8 cellular contexts compared by ENCODE assay signal in the genomic region with DNA sequence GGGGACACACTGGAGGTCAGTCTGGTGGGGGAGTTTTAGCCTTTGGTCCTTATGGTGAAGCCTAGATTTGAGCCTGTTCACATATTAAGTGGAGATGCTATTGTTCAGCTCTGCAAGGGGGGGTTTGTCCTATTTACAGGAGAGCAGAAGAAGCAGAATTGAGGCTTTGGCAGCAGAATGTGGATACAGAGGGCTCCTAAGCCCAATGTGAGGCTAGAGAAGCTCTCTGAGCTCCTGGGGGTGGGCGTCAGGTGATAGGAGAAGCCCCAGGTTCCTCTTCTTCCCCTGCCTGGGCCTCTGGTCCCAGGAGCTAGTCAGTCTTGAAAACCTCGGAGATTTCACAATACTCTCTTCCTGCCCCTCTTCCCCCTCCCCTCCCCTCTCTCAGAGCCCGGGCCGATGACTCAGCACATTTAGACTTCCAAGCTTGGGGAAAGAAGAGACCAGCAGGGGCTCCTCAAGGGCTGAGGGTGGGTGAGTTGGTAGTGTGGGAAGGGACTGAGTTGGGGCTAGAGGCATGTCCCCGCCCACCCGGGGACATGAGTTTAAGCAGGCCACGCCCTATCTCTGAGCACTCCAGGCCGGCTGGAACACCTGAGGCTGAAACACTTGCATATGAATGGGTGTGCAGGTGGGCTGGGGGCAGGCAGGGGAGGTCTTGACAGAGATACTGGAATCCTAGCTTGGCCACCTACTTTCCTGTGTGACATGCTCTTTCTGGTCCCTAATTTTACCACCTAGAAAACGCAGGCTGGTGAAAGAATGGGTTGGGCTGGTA.
DNase-seq lines count a peak whose midpoint lies in the region; ATAC-seq lines count a peak whose summit lies in the region.

No MANE protein-coding gene starts in this region.

- in situ Hi-C loops in KBM-7 (cut with MboI; ENCODE audit: low pct_unique_long_range_greater_than_20kb, low sequenced_read_pairs), result no loop called here

- H3K27me3 ChIP-seq in rectal smooth muscle tissue (ENCODE audit: control insufficient read depth, insufficient read depth, low read length), result no peaks in the 10 kb centered on the region

- ATAC-seq in HG02588 (IDR thresholded peaks at IDR 0.05; ENCODE audit: unreplicated experiment), result no peak
- ATAC-seq in GM21360 (IDR thresholded peaks at IDR 0.05; ENCODE audit: unreplicated experiment), result no peak

- no peak overlapping the region for H3K9ac ChIP-seq in rectal smooth muscle tissue (ENCODE audit: low read length)

- H3K36me3 ChIP-seq in rectal smooth muscle tissue (ENCODE audit: control insufficient read depth, insufficient read depth, low read length), result peaks cover 12% of the 10 kb centered on the region

- H3K4me3 ChIP-seq in rectal smooth muscle tissue (ENCODE audit: low read length), result peak overlapping the region; percentile 39

- peak overlapping the region; percentile 63 for H3K27ac ChIP-seq in rectal smooth muscle tissue (ENCODE audit: low read depth, low read length)

- peak; percentile 32 for DNase-seq in COR-L47 (lab: John Stamatoyannopoulos, UW)
- peak; percentile 98 for DNase-seq in KBM-7
- DNase-seq in SW480 (ENCODE audit: low spot score), result peak; percentile 83
- DNase-seq in astrocyte of the hippocampus (ENCODE audit: low read depth, low spot score), result peak; percentile 93
- DNase-seq in hypothalamus (lab: John Stamatoyannopoulos, UW), result peak in 40 of 51 donors; percentile 2 to 70 (median 32)

- peaks cover 2% of the 10 kb centered on the region for H3K4me1 ChIP-seq in rectal smooth muscle tissue (ENCODE audit: control insufficient read depth, insufficient read depth, low read length)

Comparison
In these comparisons a context has a peak if more than half of its experiments do, and no peak if none do; other contexts are left out.
1. DNase-seq: peak in every context shown above with its lines; median percentile 98 in KBM-7; 93 in astrocyte of the hippocampus; 83 in SW480; 32 in COR-L47; 32 in hypothalamus.